15 cellular contexts compared by ENCODE assay signal in the genomic region with DNA sequence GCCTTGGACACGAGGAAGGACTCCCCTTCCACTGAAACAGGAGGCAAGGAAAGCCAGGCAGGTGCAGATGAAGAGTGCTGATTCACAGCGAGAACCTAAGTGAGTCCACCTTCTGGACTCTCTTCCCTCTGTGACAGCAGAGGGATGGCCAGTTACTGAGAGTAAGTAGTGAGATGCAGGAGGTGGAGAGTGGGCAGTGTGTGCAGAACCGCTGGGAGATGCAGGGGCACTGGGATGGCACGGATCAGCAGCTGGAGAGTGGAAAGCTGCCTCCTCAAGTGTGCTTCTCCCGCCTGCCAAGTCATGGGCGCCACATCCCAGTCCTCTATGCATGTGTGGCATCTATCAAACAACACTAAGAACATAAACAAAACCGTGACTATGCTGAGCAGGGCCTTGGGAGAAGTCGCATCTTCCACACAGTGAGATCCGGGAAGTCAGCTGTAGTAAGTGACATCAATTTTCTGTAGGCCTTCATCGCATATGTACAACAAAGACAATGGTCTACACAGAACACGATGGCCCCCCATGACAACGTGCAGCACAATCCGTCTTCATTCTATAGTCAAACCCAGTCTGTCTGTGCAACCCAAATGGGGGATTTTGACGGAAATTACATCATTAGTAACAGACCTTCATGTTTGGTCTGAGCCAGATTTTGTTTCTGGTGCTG.
DNase-seq lines count a peak whose midpoint lies in the region; ATAC-seq and TF ChIP-seq lines count a peak whose summit lies in the region.
"Had no signal": no experiment of that assay in that cellular context is flagged by ENCODE, and none has a peak within 500 bp of the region (broad histone marks: within the 10 kb centered on the region; RNA-seq: fewer than 3 reads in every experiment).

No MANE protein-coding gene starts in this region.

- no peak overlapping the region for H3K27ac Mint-ChIP-seq in central memory CD8-positive, alpha-beta T cell (ENCODE audit: low read depth)

- no peaks in the 10 kb centered on the region for H3K9me3 Mint-ChIP-seq in central memory CD8-positive, alpha-beta T cell

- H3K27ac ChIP-seq in spleen, result peak overlapping the region in 7 of 8 donors; percentile 6 to 89 (median 84)
- H3K27ac ChIP-seq: neutrophil, WERI-Rb-1 had no signal

- TF ChIP-seq CTCF in spleen (IDR thresholded peaks at IDR 0.05 in 8 of 11, conservative IDR thresholded peaks at IDR 0.05 in 3 of 11), result no peak

- peak; percentile 79 for DNase-seq in activated effector memory CD4-positive, alpha-beta T cell treated with anti-CD3 and anti-CD28 coated beads, Interleukin-2, amount 50 U/mL, for 16 hours
- DNase-seq in activated effector memory CD4-positive, alpha-beta T cell treated with Interleukin-2 at 50 U/mL for 16 hours, result no peak
- DNase-seq in central memory CD8-positive, alpha-beta T cell (ENCODE audit: low spot score in 2 of 2), result peak in 1 of 2 donors; percentile 46
- DNase-seq in spleen (no peak), DMS 273 treated with DMSO at 0.1 percent for 48 hours (lab: John Stamatoyannopoulos, UW) (no peak), dermis blood vessel endothelial cell (no peak), NCI-H2107 treated with DMSO at 0.1 percent for 48 hours (lab: John Stamatoyannopoulos, UW; ENCODE audit: unreplicated experiment) (no peak)
- DNase-seq: glutamatergic neuron, HCEC 1CT, NCI-H1092, NCI-H446 treated with DMSO at 0.1 percent for 48 hours, WERI-Rb-1 had no signal

- peaks cover 27% of the 10 kb centered on the region for H3K36me3 Mint-ChIP-seq in central memory CD8-positive, alpha-beta T cell (ENCODE audit: insufficient read depth)

- H3K9me3 ChIP-seq in spleen, result no peaks in the 10 kb centered on the region
- H3K9me3 ChIP-seq: neutrophil had no signal

- H3K27me3 Mint-ChIP-seq in central memory CD8-positive, alpha-beta T cell, result no peaks in the 10 kb centered on the region

- peaks cover 0 to 45% (median 6%) of the 10 kb centered on the region in 6 donors for H3K36me3 ChIP-seq in spleen
- H3K36me3 ChIP-seq: WERI-Rb-1 had no signal

- no peak overlapping the region for H3K4me3 ChIP-seq in spleen

- ATAC-seq in HG02885 (IDR thresholded peaks at IDR 0.05; ENCODE audit: poor library complexity, unreplicated experiment), result peak; percentile 49
- ATAC-seq in central memory CD8-positive, alpha-beta T cell (replicated peaks; ENCODE audit: extremely low read depth, poor library complexity, severe bottlenecking), result peak; percentile 80

- peaks cover 61% of the 10 kb centered on the region for H3K4me1 Mint-ChIP-seq in central memory CD8-positive, alpha-beta T cell
- H3K4me1 Mint-ChIP-seq: brain had no signal

- WGBS in spleen, 5 donors, result 66 to 88% (median 85%) methylated on average over 14 of the region's 14 CpGs

- intact Hi-C loops in spleen (cut with DNase I; ENCODE audit: low total_unique reads), result no loop called here

- no peak for TF ChIP-seq POLR2A in spleen (IDR thresholded peaks at IDR 0.05)

- H3K27me3 ChIP-seq in spleen (replicated peaks in 1 of 7), result no peaks in the 10 kb centered on the region
- H3K27me3 ChIP-seq: neutrophil had no signal

- peaks cover 12 to 100% (median 87%) of the 10 kb centered on the region in 6 donors for H3K4me1 ChIP-seq in spleen

- H3K4me3 Mint-ChIP-seq in central memory CD8-positive, alpha-beta T cell, result no peak overlapping the region
- H3K4me3 Mint-ChIP-seq: brain had no signal
